Comparison of ENCODE assay signal across 1 cellular context in the genomic region with DNA sequence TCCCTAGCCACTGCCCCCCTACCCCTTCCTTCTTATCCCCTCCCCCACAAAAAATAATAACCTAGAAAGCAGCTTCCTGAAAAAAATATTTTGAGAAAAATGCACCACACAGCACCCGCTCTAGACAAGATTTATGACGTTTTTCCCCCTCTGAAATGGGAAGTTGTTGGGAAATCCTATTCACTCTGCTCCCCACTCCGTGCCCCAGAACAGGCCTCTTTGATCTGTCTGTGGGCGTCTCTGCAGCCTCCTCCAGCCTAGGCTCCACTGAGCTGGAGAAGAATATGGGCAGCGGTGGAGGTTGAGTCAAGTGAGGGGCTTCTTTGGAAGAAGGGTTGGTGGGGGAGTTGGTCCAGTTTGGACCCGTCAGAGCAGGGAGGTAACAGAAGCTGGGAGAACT.
TF ChIP-seq lines count a peak whose summit lies in the region.

No MANE protein-coding gene starts in this region.

TF ChIP-seq in GM23338, 12 proteins besides CTCF, POLR2A, EP300 and RAD21 (continued from another document):
- TF ChIP-seq, protein P1, sequence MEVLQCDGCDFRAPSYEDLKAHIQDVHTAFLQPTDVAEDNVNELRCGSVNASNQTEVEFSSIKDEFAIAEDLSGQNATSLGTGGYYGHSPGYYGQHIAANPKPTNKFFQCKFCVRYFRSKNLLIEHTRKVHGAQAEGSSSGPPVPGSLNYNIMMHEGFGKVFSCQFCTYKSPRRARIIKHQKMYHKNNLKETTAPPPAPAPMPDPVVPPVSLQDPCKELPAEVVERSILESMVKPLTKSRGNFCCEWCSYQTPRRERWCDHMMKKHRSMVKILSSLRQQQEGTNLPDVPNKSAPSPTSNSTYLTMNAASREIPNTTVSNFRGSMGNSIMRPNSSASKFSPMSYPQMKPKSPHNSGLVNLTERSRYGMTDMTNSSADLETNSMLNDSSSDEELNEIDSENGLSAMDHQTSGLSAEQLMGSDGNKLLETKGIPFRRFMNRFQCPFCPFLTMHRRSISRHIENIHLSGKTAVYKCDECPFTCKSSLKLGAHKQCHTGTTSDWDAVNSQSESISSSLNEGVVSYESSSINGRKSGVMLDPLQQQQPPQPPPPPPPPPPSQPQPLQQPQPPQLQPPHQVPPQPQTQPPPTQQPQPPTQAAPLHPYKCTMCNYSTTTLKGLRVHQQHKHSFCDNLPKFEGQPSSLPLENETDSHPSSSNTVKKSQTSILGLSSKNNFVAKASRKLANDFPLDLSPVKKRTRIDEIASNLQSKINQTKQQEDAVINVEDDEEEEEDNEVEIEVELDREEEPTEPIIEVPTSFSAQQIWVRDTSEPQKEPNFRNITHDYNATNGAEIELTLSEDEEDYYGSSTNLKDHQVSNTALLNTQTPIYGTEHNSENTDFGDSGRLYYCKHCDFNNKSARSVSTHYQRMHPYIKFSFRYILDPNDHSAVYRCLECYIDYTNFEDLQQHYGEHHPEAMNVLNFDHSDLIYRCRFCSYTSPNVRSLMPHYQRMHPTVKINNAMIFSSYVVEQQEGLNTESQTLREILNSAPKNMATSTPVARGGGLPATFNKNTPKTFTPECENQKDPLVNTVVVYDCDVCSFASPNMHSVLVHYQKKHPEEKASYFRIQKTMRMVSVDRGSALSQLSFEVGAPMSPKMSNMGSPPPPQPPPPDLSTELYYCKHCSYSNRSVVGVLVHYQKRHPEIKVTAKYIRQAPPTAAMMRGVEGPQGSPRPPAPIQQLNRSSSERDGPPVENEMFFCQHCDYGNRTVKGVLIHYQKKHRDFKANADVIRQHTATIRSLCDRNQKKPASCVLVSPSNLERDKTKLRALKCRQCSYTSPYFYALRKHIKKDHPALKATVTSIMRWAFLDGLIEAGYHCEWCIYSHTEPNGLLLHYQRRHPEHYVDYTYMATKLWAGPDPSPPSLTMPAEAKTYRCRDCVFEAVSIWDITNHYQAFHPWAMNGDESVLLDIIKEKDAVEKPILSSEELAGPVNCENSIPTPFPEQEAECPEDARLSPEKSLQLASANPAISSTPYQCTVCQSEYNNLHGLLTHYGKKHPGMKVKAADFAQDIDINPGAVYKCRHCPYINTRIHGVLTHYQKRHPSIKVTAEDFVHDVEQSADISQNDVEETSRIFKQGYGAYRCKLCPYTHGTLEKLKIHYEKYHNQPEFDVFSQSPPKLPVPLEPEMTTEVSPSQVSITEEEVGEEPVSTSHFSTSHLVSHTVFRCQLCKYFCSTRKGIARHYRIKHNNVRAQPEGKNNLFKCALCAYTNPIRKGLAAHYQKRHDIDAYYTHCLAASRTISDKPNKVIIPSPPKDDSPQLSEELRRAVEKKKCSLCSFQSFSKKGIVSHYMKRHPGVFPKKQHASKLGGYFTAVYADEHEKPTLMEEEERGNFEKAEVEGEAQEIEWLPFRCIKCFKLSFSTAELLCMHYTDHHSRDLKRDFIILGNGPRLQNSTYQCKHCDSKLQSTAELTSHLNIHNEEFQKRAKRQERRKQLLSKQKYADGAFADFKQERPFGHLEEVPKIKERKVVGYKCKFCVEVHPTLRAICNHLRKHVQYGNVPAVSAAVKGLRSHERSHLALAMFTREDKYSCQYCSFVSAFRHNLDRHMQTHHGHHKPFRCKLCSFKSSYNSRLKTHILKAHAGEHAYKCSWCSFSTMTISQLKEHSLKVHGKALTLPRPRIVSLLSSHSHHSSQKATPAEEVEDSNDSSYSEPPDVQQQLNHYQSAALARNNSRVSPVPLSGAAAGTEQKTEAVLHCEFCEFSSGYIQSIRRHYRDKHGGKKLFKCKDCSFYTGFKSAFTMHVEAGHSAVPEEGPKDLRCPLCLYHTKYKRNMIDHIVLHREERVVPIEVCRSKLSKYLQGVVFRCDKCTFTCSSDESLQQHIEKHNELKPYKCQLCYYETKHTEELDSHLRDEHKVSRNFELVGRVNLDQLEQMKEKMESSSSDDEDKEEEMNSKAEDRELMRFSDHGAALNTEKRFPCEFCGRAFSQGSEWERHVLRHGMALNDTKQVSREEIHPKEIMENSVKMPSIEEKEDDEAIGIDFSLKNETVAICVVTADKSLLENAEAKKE (CRISPR knock-in tag; IDR thresholded peaks at IDR 0.05) = no peak
- TF ChIP-seq, protein P2, sequence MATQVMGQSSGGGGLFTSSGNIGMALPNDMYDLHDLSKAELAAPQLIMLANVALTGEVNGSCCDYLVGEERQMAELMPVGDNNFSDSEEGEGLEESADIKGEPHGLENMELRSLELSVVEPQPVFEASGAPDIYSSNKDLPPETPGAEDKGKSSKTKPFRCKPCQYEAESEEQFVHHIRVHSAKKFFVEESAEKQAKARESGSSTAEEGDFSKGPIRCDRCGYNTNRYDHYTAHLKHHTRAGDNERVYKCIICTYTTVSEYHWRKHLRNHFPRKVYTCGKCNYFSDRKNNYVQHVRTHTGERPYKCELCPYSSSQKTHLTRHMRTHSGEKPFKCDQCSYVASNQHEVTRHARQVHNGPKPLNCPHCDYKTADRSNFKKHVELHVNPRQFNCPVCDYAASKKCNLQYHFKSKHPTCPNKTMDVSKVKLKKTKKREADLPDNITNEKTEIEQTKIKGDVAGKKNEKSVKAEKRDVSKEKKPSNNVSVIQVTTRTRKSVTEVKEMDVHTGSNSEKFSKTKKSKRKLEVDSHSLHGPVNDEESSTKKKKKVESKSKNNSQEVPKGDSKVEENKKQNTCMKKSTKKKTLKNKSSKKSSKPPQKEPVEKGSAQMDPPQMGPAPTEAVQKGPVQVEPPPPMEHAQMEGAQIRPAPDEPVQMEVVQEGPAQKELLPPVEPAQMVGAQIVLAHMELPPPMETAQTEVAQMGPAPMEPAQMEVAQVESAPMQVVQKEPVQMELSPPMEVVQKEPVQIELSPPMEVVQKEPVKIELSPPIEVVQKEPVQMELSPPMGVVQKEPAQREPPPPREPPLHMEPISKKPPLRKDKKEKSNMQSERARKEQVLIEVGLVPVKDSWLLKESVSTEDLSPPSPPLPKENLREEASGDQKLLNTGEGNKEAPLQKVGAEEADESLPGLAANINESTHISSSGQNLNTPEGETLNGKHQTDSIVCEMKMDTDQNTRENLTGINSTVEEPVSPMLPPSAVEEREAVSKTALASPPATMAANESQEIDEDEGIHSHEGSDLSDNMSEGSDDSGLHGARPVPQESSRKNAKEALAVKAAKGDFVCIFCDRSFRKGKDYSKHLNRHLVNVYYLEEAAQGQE (IDR thresholded peaks at IDR 0.05; ENCODE audit: unreplicated experiment) = no peak
- TF ChIP-seq EZH2 (IDR thresholded peaks at IDR 0.05; ENCODE audit: low read depth, unreplicated experiment) (peak; percentile 94), ZNF114 (CRISPR knock-in tag; IDR thresholded peaks at IDR 0.05) (no peak)
